9 cellular contexts compared by ENCODE assay signal in the genomic region with DNA sequence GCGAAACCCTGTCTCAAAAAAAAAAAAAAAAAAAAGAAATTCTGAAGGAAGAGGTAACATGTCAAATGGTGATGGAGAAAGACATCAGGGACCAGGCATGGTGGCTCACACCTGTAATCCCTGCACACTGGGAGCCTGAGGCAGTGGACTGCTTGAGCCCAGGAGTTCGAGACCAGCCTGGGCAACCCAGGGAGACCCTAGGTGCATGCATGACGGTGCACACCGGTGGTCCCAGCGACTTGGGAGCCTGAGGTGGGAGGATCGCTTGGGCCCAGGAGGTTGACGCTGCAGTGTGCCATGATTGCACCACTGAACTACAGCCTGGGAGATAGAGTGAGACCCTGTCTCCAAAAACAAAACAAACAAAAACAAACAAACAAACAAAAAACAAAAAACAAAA.
DNase-seq lines count a peak whose midpoint lies in the region; ATAC-seq and TF ChIP-seq lines count a peak whose summit lies in the region.
"Had no signal": no experiment of that assay in that cellular context is flagged by ENCODE, and none has a peak within 500 bp of the region (broad histone marks: within the 10 kb centered on the region; RNA-seq: fewer than 3 reads in every experiment).

No MANE protein-coding gene starts in this region.

- peak overlapping the region; percentile 85; the same call in 1 of the 2 replicates for H3K4me2 ChIP-seq in MM.1S (ENCODE audit: low read depth, low read length)

- peaks cover 9% of the 10 kb centered on the region for H3F3A ChIP-seq in MM.1S (ENCODE audit: insufficient read depth, low read length)

- H3K9me3 Mint-ChIP-seq in effector memory CD8-positive, alpha-beta T cell: no peaks in the 10 kb centered on the region

- H4K20me1 ChIP-seq in MM.1S (ENCODE audit: insufficient read depth, low read length): peaks cover 3% of the 10 kb centered on the region; the same call in 1 of the 2 replicates

- peak overlapping the region; percentile 65; the same call in 1 of the 2 replicates for H3K4me3 ChIP-seq in GM12865 (ENCODE audit: low read depth, low read length)
- H3K4me3 ChIP-seq in MM.1S (ENCODE audit: low read length): no peak overlapping the region
- H3K4me3 ChIP-seq in neuron (ENCODE audit: low read length): peak overlapping the region; percentile 61
- H3K4me3 ChIP-seq: lung had no signal

- H3K36me3 Mint-ChIP-seq in effector memory CD8-positive, alpha-beta T cell (ENCODE audit: insufficient read depth): peaks cover 46% of the 10 kb centered on the region

- DNase-seq in GM12865 (ENCODE audit: low read depth) (no peak), MM.1S (no peak), iPS-NIHi11 (ENCODE audit: low spot score) (no peak)
- no peak for DNase-seq in effector memory CD8-positive, alpha-beta T cell
- DNase-seq: T1000 had no signal

- no peaks in the 10 kb centered on the region for H3K9me2 ChIP-seq in MM.1S (replicated peaks; ENCODE audit: insufficient read depth, low read length)

- H3K36me3 ChIP-seq in MM.1S (replicated peaks; ENCODE audit: insufficient read depth, low read length) (no peaks in the 10 kb centered on the region), neuron (ENCODE audit: insufficient read depth, low read length) (peaks cover 2% of the 10 kb centered on the region)

- H3K9me3 ChIP-seq in MM.1S (replicated peaks; ENCODE audit: insufficient read depth, low read length): no peaks in the 10 kb centered on the region
- H3K9me3 ChIP-seq in neuron (ENCODE audit: low read length): no peaks in the 10 kb centered on the region

- no peaks in the 10 kb centered on the region for H3K27me3 Mint-ChIP-seq in effector memory CD8-positive, alpha-beta T cell

- peak overlapping the region; percentile 89 to 95 for H3K4me3 Mint-ChIP-seq in effector memory CD8-positive, alpha-beta T cell

- H3K9ac ChIP-seq in MM.1S (ENCODE audit: low read length): no peak overlapping the region

- peaks cover 12% of the 10 kb centered on the region for H3K4me1 ChIP-seq in MM.1S (ENCODE audit: low read length)
- peaks cover 14% of the 10 kb centered on the region for H3K4me1 ChIP-seq in neuron (ENCODE audit: insufficient read depth, low read length)

- H3K27ac Mint-ChIP-seq in effector memory CD8-positive, alpha-beta T cell: peak overlapping the region in 1 of 2 donors; percentile 96

- no peak overlapping the region for H2AFZ ChIP-seq in MM.1S (ENCODE audit: low read length)
- H2AFZ ChIP-seq in neuron (ENCODE audit: low read depth, low read length): no peak overlapping the region

- no peak overlapping the region for H3K27ac ChIP-seq in MM.1S (ENCODE audit: low read length)

- no peaks in the 10 kb centered on the region for H3K27me3 ChIP-seq in MM.1S (replicated peaks; ENCODE audit: insufficient read depth, low read length)
- no peaks in the 10 kb centered on the region for H3K27me3 ChIP-seq in neuron (ENCODE audit: insufficient read depth, low read length)

- peaks cover 23 to 44% of the 10 kb centered on the region in 2 donors for H3K4me1 Mint-ChIP-seq in effector memory CD8-positive, alpha-beta T cell (ENCODE audit: low read depth in 2 of 2)

- ATAC-seq in effector memory CD8-positive, alpha-beta T cell (replicated peaks): no peak
- no peak for ATAC-seq in GM19467 (IDR thresholded peaks at IDR 0.05; ENCODE audit: unreplicated experiment)
- ATAC-seq in GM18907 (IDR thresholded peaks at IDR 0.05; ENCODE audit: unreplicated experiment): no peak

- TF ChIP-seq CTCF in GM12865 (IDR thresholded peaks at IDR 0.05; ENCODE audit: insufficient read depth, low read depth, low read length, missing control alignments) (no peak), MM.1S (IDR thresholded peaks at IDR 0.05; ENCODE audit: low read length) (no peak)

- peaks cover 62% of the 10 kb centered on the region for H3K79me2 ChIP-seq in MM.1S (ENCODE audit: low read length)
